8 cellular contexts compared by ENCODE assay signal in genomic region chr19:40754611-40755247, GRCh38. TPM values are rescaled to one million over a fixed set of nuclear protein-coding genes. Genes with fewer than 3 reads are reported as not detected.
DNase-seq lines count a peak whose midpoint lies in the region; ATAC-seq and TF ChIP-seq lines count a peak whose summit lies in the region.

No MANE protein-coding gene starts in this region.

- no peak overlapping the region for H3K27ac ChIP-seq in aorta (ENCODE audit: low read depth in 1 of 2, low read length in 2 of 2)

- DNase-seq in stimulated activated naive CD4-positive, alpha-beta T cell treated with Interleukin-2 at 50 U/mL for 16 hours (lab: John Stamatoyannopoulos, UW): peak; percentile 72
- DNase-seq in stimulated activated naive CD4-positive, alpha-beta T cell (lab: John Stamatoyannopoulos, UW): no peak
- peak; percentile 77 for DNase-seq in activated naive CD4-positive, alpha-beta T cell treated with anti-CD3 and anti-CD28 coated beads, Interleukin-2, amount 50 U/mL, for 16 hours
- DNase-seq in mucosa of descending colon (peak; percentile 73 to 78 (median 77)), aorta (no peak), AG08396 (ENCODE audit: low spot score) (no peak), NCI-H146 treated with DMSO at 0.1 percent for 48 hours (lab: John Stamatoyannopoulos, UW; ENCODE audit: unreplicated experiment) (no peak), SK-N-DZ (ENCODE audit: low spot score) (no peak)

- ATAC-seq in mucosa of descending colon (peak; percentile 47), aorta (ENCODE audit: low FRiP score) (no peak)

- WGBS in aorta, 2 donors: 75 to 78% methylated on average over 9 of the region's 9 CpGs

- no peak for TF ChIP-seq CTCF in mucosa of descending colon (IDR thresholded peaks at IDR 0.05)

- no peaks in the 10 kb centered on the region for H3K27me3 ChIP-seq in aorta (ENCODE audit: control insufficient read depth in 1 of 2, insufficient read depth in 2 of 2, low read length in 1 of 2)

- H3K4me1 ChIP-seq in mucosa of descending colon (ENCODE audit: low read depth) (peaks cover 38% of the 10 kb centered on the region), aorta (ENCODE audit: control insufficient read depth in 1 of 2, insufficient read depth in 2 of 2, low read length in 2 of 2) (no peaks in the 10 kb centered on the region)

- H3K9me3 ChIP-seq in mucosa of descending colon (no peaks in the 10 kb centered on the region), aorta (ENCODE audit: control insufficient read depth, low read length) (no peaks in the 10 kb centered on the region)

- intact Hi-C loops in mucosa of descending colon (cut with DNase I, micrococcal nuclease) (no loop called here), aorta (cut with DNase I) (loop anchor here in 1 of 2 donors (5.0 kb wide), 1 partner anchor 43 kb away; the partner anchor contains the start of gene EGLN2)

- H3K36me3 ChIP-seq in mucosa of descending colon (ENCODE audit: low read depth) (peaks cover 24% of the 10 kb centered on the region), aorta (ENCODE audit: control insufficient read depth in 1 of 2, insufficient read depth in 2 of 2, low read length in 1 of 2) (peaks cover 4 to 9% of the 10 kb centered on the region in 2 donors)

- H3K4me3 ChIP-seq in mucosa of descending colon (no peak overlapping the region), aorta (ENCODE audit: low read length in 2 of 2) (no peak overlapping the region)

RNA-seq across cellular contexts. Expression of gene SNRPA, which starts 3.7 kb away (rescaled TPM):
- 10 to 100 TPM; 54.0 to 81.7 (median 59.9) TPM for total RNA-seq in mucosa of descending colon
- 10 to 100 TPM; 40.5 to 47.2 TPM for total RNA-seq in aorta
- 10 to 100 TPM; 26.7 to 49.1 TPM for polyA plus RNA-seq in aorta
- 163 TPM in 2 replicates for polyA plus RNA-seq in SK-N-DZ (2014; cell fraction: cytosol; rRNA removed)
- 165 and 289 TPM in 2 replicates for polyA plus RNA-seq in SK-N-DZ (2014; cell fraction: nucleus; rRNA removed)

RNA-seq across cellular contexts. Expression of gene ACTMAP, which starts 4.5 kb away (rescaled TPM):
- total RNA-seq in mucosa of descending colon (10 to 100 TPM; 10.9 to 16.7 (median 13.8) TPM), aorta (1 to 10 TPM; 4.2 to 6.1 TPM)
- polyA plus RNA-seq in aorta: 1 to 10 TPM in 1 of 2 donors, under 1 TPM in 1; 0.88 to 3.2 TPM
- polyA plus RNA-seq in SK-N-DZ (2014; cell fraction: cytosol; rRNA removed): 1.7 and 1.8 TPM in 2 replicates
- polyA plus RNA-seq in SK-N-DZ (2014; cell fraction: nucleus; rRNA removed): 2.6 and 9.5 TPM in 2 replicates

RNA-seq across cellular contexts. Expression of gene MIA, which starts 20.6 kb away (rescaled TPM):
- total RNA-seq in mucosa of descending colon: 1 to 10 TPM; 1.4 to 8.6 (median 2.5) TPM
- 1 to 10 TPM; 1.7 to 3.6 TPM for total RNA-seq in aorta
- polyA plus RNA-seq in aorta: not detected
- polyA plus RNA-seq in SK-N-DZ (2014; cell fraction: cytosol; rRNA removed): not detected in 2 replicates
- polyA plus RNA-seq in SK-N-DZ (2014; cell fraction: nucleus; rRNA removed): 3.9 TPM in 1 of 2 replicates, not detected in the other

RNA-seq across cellular contexts. Expression of gene RAB4B, which starts 23.3 kb away (rescaled TPM):
- total RNA-seq in mucosa of descending colon (10 to 100 TPM; 46.9 to 68.1 (median 61.0) TPM), aorta (10 to 100 TPM; 28.1 to 33.3 TPM)
- polyA plus RNA-seq in aorta: 10 to 100 TPM; 19.3 to 67.2 TPM
- 12.7 and 14.5 TPM in 2 replicates for polyA plus RNA-seq in SK-N-DZ (2014; cell fraction: cytosol; rRNA removed)
- polyA plus RNA-seq in SK-N-DZ (2014; cell fraction: nucleus; rRNA removed): 11.5 and 12.8 TPM in 2 replicates

RNA-seq across cellular contexts. Expression of gene ITPKC, which starts 37.8 kb away (rescaled TPM):
- 10 to 100 TPM; 22.1 to 26.1 (median 23.2) TPM for total RNA-seq in mucosa of descending colon
- total RNA-seq in aorta: 10 to 100 TPM; 23.9 to 25.7 TPM
- 10 to 100 TPM; 11.1 to 13.8 TPM for polyA plus RNA-seq in aorta
- 5.7 and 5.9 TPM in 2 replicates for polyA plus RNA-seq in SK-N-DZ (2014; cell fraction: cytosol; rRNA removed)
- 5.1 and 5.7 TPM in 2 replicates for polyA plus RNA-seq in SK-N-DZ (2014; cell fraction: nucleus; rRNA removed)

Comparison
In these comparisons a context has a peak if more than half of its experiments do, and no peak if none do; other contexts are left out.
1. DNase-seq: peak in stimulated activated naive CD4-positive, alpha-beta T cell treated with Interleukin-2 at 50 U/mL for 16 hours (single experiment), activated naive CD4-positive, alpha-beta T cell treated with anti-CD3 and anti-CD28 coated beads, Interleukin-2, amount 50 U/mL, for 16 hours (single experiment) and mucosa of descending colon (3 of 3); none in stimulated activated naive CD4-positive, alpha-beta T cell (0 of 6), aorta (0 of 2), AG08396 (single experiment), NCI-H146 treated with DMSO at 0.1 percent for 48 hours (single experiment) and SK-N-DZ (single experiment).